In genomic region chr15:44729394-44729913, GRCh38 we compare ENCODE assay signal across 8 cellular contexts. TPM values are rescaled to one million over a fixed set of nuclear protein-coding genes. Genes with fewer than 3 reads are reported as not detected.
DNase-seq lines count a peak whose midpoint lies in the region; ATAC-seq and TF ChIP-seq lines count a peak whose summit lies in the region.

No MANE protein-coding gene starts in this region.

- no peak for TF ChIP-seq CTCF in psoas muscle (IDR thresholded peaks at IDR 0.05)
- TF ChIP-seq CTCF in GM20000 (IDR thresholded peaks at IDR 0.05; ENCODE audit: extremely low read depth, missing control alignments): no peak

- H3K9me3 ChIP-seq in MG63 (no peaks in the 10 kb centered on the region), psoas muscle (no peaks in the 10 kb centered on the region)

- no peaks in the 10 kb centered on the region for H3K9me3 Mint-ChIP-seq in activated naive CD4-positive, alpha-beta T cell treated with anti-CD3 and anti-CD28 coated beads, Interleukin-2, amount 10 ng/mL, durations not matched to agents 7 days and 5 days

- H3K4me3 Mint-ChIP-seq in activated naive CD4-positive, alpha-beta T cell treated with anti-CD3 and anti-CD28 coated beads, Interleukin-2, amount 10 ng/mL, durations not matched to agents 7 days and 5 days: peak overlapping the region; percentile 99

- H3K4me3 ChIP-seq in MG63 (peak overlapping the region; percentile 79), psoas muscle (peak overlapping the region; percentile 89)

- H3K36me3 ChIP-seq in MG63: no peaks in the 10 kb centered on the region; the same call in 1 of the 2 replicates
- peaks cover 4 to 13% of the 10 kb centered on the region in 2 donors for H3K36me3 ChIP-seq in psoas muscle (ENCODE audit: insufficient read depth in 1 of 2, low read depth in 1 of 2)

- peak overlapping the region; percentile 99 for H3K27ac Mint-ChIP-seq in activated naive CD4-positive, alpha-beta T cell treated with anti-CD3 and anti-CD28 coated beads, Interleukin-2, amount 10 ng/mL, durations not matched to agents 7 days and 5 days

- H3K4me1 Mint-ChIP-seq in activated naive CD4-positive, alpha-beta T cell treated with anti-CD3 and anti-CD28 coated beads, Interleukin-2, amount 10 ng/mL, durations not matched to agents 7 days and 5 days: peaks cover 79% of the 10 kb centered on the region

- 1 to 3% (median 1%) methylated on average over 20 of the region's 20 CpGs for WGBS in psoas muscle, 3 donors

- no peaks in the 10 kb centered on the region for H3K27me3 Mint-ChIP-seq in activated naive CD4-positive, alpha-beta T cell treated with anti-CD3 and anti-CD28 coated beads, Interleukin-2, amount 10 ng/mL, durations not matched to agents 7 days and 5 days

- DNase-seq in NCI-H1092 treated with DMSO at 0.1 percent for 48 hours (lab: John Stamatoyannopoulos, UW) (peak; percentile 39), NCI-H1092 (lab: John Stamatoyannopoulos, UW) (no peak), MG63 (no peak), left cardiac atrium (peak; percentile 42), psoas muscle (peak; percentile 38 to 54), GM20000 (ENCODE audit: low spot score) (no peak), NCI-H2196 treated with DMSO at 0.1 percent for 48 hours (lab: John Stamatoyannopoulos, UW; ENCODE audit: unreplicated experiment) (no peak)
- DNase-seq in activated naive CD4-positive, alpha-beta T cell treated with anti-CD3 and anti-CD28 coated beads, Interleukin-2, amount 10 ng/mL, durations not matched to agents 7 days and 5 days: peak; percentile 62

- H3K27me3 ChIP-seq in MG63 (no peaks in the 10 kb centered on the region), psoas muscle (ENCODE audit: insufficient read depth in 3 of 3, low read length in 2 of 3) (no peaks in the 10 kb centered on the region)

- intact Hi-C loops in left cardiac atrium (cut with DNase I): no loop called here
- intact Hi-C loops in psoas muscle (cut with DNase I): no loop called here

- ATAC-seq in left cardiac atrium (peak; percentile 14 to 29), psoas muscle (peak in 3 of 4 donors; percentile 16 to 31 (median 29))

- peaks cover 15% of the 10 kb centered on the region for H3K4me1 ChIP-seq in psoas muscle

- H3K27ac ChIP-seq in psoas muscle: peak overlapping the region; percentile 93

- peaks cover 26% of the 10 kb centered on the region for H3K36me3 Mint-ChIP-seq in activated naive CD4-positive, alpha-beta T cell treated with anti-CD3 and anti-CD28 coated beads, Interleukin-2, amount 10 ng/mL, durations not matched to agents 7 days and 5 days

- CTCF ChIA-PET in activated naive CD4-positive, alpha-beta T cell treated with anti-CD3 and anti-CD28 coated beads, Interleukin-2, amount 10 ng/mL, durations not matched to agents 7 days and 5 days (lab: Charles Lee): interaction anchor here (6.6 to 16.0 kb wide), 3 partner anchors 8 to 66 kb away, joined by 44 to 282 read pairs (median 78); partner anchors contain the start of genes B2M, PATL2, SPG11 and TRIM69

RNA-seq across cellular contexts. Expression of gene TRIM69, which starts 6.9 kb away (rescaled TPM):
- 7.8 and 8.9 TPM in 2 replicates for total RNA-seq in MG63 (2014; rRNA removed; shearing (Covaris generic); ENCODE audit: low replicate concordance)
- 10 to 100 TPM; 50.2 to 56.7 TPM for total RNA-seq in left cardiac atrium
- 10 to 100 TPM; 24.1 to 39.0 (median 32.1) TPM for total RNA-seq in psoas muscle
- 10 to 100 TPM; 22.3 to 36.7 (median 25.9) TPM for polyA plus RNA-seq in psoas muscle

RNA-seq across cellular contexts. Expression of gene B2M, which starts 18.1 kb away (rescaled TPM):
- total RNA-seq in MG63 (2014; rRNA removed; shearing (Covaris generic); ENCODE audit: low replicate concordance): 2,823 and 3,000 TPM in 2 replicates
- 1,000 to 10,000 TPM; 1,362 to 1,570 TPM for total RNA-seq in left cardiac atrium
- 100 to 1,000 TPM; 400 to 577 (median 512) TPM for total RNA-seq in psoas muscle
- 100 to 1,000 TPM; 687 to 891 (median 729) TPM for polyA plus RNA-seq in psoas muscle

RNA-seq across cellular contexts. Expression of gene PATL2, which starts 18.3 kb away (rescaled TPM):
- total RNA-seq in MG63 (2014; rRNA removed; shearing (Covaris generic); ENCODE audit: low replicate concordance): not detected in 2 replicates
- total RNA-seq in left cardiac atrium: 1 to 10 TPM; 4.8 to 6.8 TPM
- under 1 TPM in 2 of 4 donors, not detected in 2; 0.74 to 0.88 TPM for total RNA-seq in psoas muscle
- polyA plus RNA-seq in psoas muscle: under 1 TPM; 0.03 to 0.23 (median 0.16) TPM

Comparison
In these comparisons a context has a peak if more than half of its experiments do, and no peak if none do; other contexts are left out.
1. DNase-seq: peak in NCI-H1092 treated with DMSO at 0.1 percent for 48 hours (single experiment), activated naive CD4-positive, alpha-beta T cell treated with anti-CD3 and anti-CD28 coated beads, Interleukin-2, amount 10 ng/mL, durations not matched to agents 7 days and 5 days (single experiment), left cardiac atrium (single experiment) and psoas muscle (2 of 2); none in NCI-H1092 (single experiment), MG63 (single experiment), GM20000 (single experiment) and NCI-H2196 treated with DMSO at 0.1 percent for 48 hours (single experiment).